In genomic region chr15:31271706-31272557, GRCh38 we compare ENCODE assay signal across 16 cellular contexts. TPM values are rescaled to one million over a fixed set of nuclear protein-coding genes. Genes with fewer than 3 reads are reported as not detected.
DNase-seq lines count a peak whose midpoint lies in the region; ATAC-seq, FAIRE-seq and TF ChIP-seq lines count a peak whose summit lies in the region.
"Had no signal": no experiment of that assay in that cellular context is flagged by ENCODE, and none has a peak within 500 bp of the region (broad histone marks: within the 10 kb centered on the region; RNA-seq: fewer than 3 reads in every experiment).

No MANE protein-coding gene starts in this region.

- H3K27ac Mint-ChIP-seq in T-helper 2 cell treated with Interferon-gamma antibody and Interleukin-4, amounts not matched to agents 5 μg/mL and 100 μg/mL, for 36 hours: no peak overlapping the region
- H3K27ac Mint-ChIP-seq in chondrocyte (ENCODE audit: unreplicated experiment): no peak overlapping the region
- H3K27ac Mint-ChIP-seq: activated T-helper 17 cell treated with anti-CD3 and anti-CD28 coated beads, Interleukin-2, amount 50 U/mL, for 72 hours; CD8-positive, alpha-beta T cell had no signal

- no peak for TF ChIP-seq CTCF in omental fat pad (IDR thresholded peaks at IDR 0.05)
- no peak for TF ChIP-seq CTCF in chondrocyte (IDR thresholded peaks at IDR 0.05)

- no peak for ATAC-seq in omental fat pad (ENCODE audit: low FRiP score)
- ATAC-seq: activated T-helper 17 cell treated with anti-CD3 and anti-CD28 coated beads, Interleukin-2, amount 50 U/mL, for 72 hours; CD8-positive, alpha-beta T cell had no signal

- no peak for FAIRE-seq in HTR-8/SVneo (lab: Jason Lieb, UNC)
- FAIRE-seq: colon had no signal

- H3K9me3 Mint-ChIP-seq in T-helper 2 cell treated with Interferon-gamma antibody and Interleukin-4, amounts not matched to agents 5 μg/mL and 100 μg/mL, for 36 hours: no peaks in the 10 kb centered on the region
- H3K9me3 Mint-ChIP-seq in chondrocyte (ENCODE audit: low read depth): no peaks in the 10 kb centered on the region
- H3K9me3 Mint-ChIP-seq: activated T-helper 17 cell treated with anti-CD3 and anti-CD28 coated beads, Interleukin-2, amount 50 U/mL, for 72 hours; CD8-positive, alpha-beta T cell had no signal

- no peak overlapping the region for H3K4me3 Mint-ChIP-seq in T-helper 2 cell treated with Interferon-gamma antibody and Interleukin-4, amounts not matched to agents 5 μg/mL and 100 μg/mL, for 36 hours
- no peak overlapping the region for H3K4me3 Mint-ChIP-seq in chondrocyte (ENCODE audit: unreplicated experiment)
- H3K4me3 Mint-ChIP-seq: activated T-helper 17 cell treated with anti-CD3 and anti-CD28 coated beads, Interleukin-2, amount 50 U/mL, for 72 hours; CD8-positive, alpha-beta T cell had no signal

- peak; percentile 1 for DNase-seq in T-helper 2 cell treated with Interferon-gamma antibody and Interleukin-4, amounts not matched to agents 5 μg/mL and 100 μg/mL, for 36 hours (ENCODE audit: low spot score)
- DNase-seq in T-helper 2 cell (no peak), DMS 273 (lab: John Stamatoyannopoulos, UW; ENCODE audit: unreplicated experiment) (peak; percentile 75), cerebellar cortex (ENCODE audit: low spot score) (peak; percentile 98), omental fat pad (ENCODE audit: low spot score) (peak; percentile 20), HTR-8/SVneo (ENCODE audit: insufficient read length, low spot score) (no peak), NAMALWA (ENCODE audit: low spot score) (no peak), chondrocyte (ENCODE audit: low spot score) (no peak)
- DNase-seq: activated CD4-positive, CD25-positive, alpha-beta regulatory T cell treated with anti-CD3 and anti-CD28 coated beads, Interleukin-2, amount 50 U/mL, for 72 hours; amniotic stem cell; GOT3; NCI-H1694 treated with DMSO at 0.1 percent for 48 hours; NCI-H446 treated with DMSO at 0.1 percent for 48 hours had no signal

- no peaks in the 10 kb centered on the region for H3K27me3 Mint-ChIP-seq in T-helper 2 cell treated with Interferon-gamma antibody and Interleukin-4, amounts not matched to agents 5 μg/mL and 100 μg/mL, for 36 hours (ENCODE audit: low read depth)
- no peaks in the 10 kb centered on the region for H3K27me3 Mint-ChIP-seq in chondrocyte (ENCODE audit: low read depth)
- H3K27me3 Mint-ChIP-seq: activated T-helper 17 cell treated with anti-CD3 and anti-CD28 coated beads, Interleukin-2, amount 50 U/mL, for 72 hours had no signal

- H3K36me3 Mint-ChIP-seq in T-helper 2 cell treated with Interferon-gamma antibody and Interleukin-4, amounts not matched to agents 5 μg/mL and 100 μg/mL, for 36 hours (ENCODE audit: low read depth): no peaks in the 10 kb centered on the region
- H3K36me3 Mint-ChIP-seq in chondrocyte (ENCODE audit: low read depth): no peaks in the 10 kb centered on the region
- H3K36me3 Mint-ChIP-seq: CD8-positive, alpha-beta T cell had no signal

- peaks cover 56% of the 10 kb centered on the region for H3K4me1 Mint-ChIP-seq in T-helper 2 cell treated with Interferon-gamma antibody and Interleukin-4, amounts not matched to agents 5 μg/mL and 100 μg/mL, for 36 hours (ENCODE audit: low read depth)
- peaks cover 5% of the 10 kb centered on the region for H3K4me1 Mint-ChIP-seq in chondrocyte (ENCODE audit: low read depth)

RNA-seq across cellular contexts. Expression of gene KLF13, which starts 54.7 kb away (rescaled TPM):
- 10 to 100 TPM; 49.7 to 67.5 (median 62.3) TPM for total RNA-seq in omental fat pad
- 54.2 to 59.1 TPM (median 58.4 TPM) in 3 replicates for total RNA-seq in chondrocyte

Comparison
In these comparisons a context has a peak if more than half of its experiments do, and no peak if none do; other contexts are left out.
1. DNase-seq: peak in T-helper 2 cell treated with Interferon-gamma antibody and Interleukin-4, amounts not matched to agents 5 μg/mL and 100 μg/mL, for 36 hours (single experiment), DMS 273 (single experiment), cerebellar cortex (single experiment) and omental fat pad (single experiment); none in T-helper 2 cell (0 of 5), HTR-8/SVneo (single experiment), NAMALWA (single experiment) and chondrocyte (single experiment).